Comparison of ENCODE assay signal across 24 cellular contexts in the genomic region with DNA sequence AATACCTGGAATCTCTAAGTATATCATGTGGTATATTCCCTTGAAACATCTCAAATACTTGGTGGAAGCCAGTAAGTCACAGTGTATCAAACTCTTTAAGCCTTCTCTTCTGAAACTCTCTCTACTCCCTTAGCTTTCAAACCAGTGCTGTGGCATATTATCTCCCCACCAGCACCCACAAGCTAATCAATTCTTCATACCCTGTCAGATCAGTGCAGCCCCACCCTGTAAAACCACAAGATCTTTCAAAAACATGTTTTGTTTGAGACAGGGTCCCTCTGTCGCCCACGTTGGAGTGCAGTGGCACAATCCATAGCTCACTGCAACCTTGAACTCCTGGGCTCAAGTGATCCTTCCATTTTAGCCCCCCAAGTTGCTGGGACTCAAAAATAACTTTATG.
DNase-seq lines count a peak whose midpoint lies in the region; ATAC-seq and TF ChIP-seq lines count a peak whose summit lies in the region.
"Had no signal": no experiment of that assay in that cellular context is flagged by ENCODE, and none has a peak within 500 bp of the region (broad histone marks: within the 10 kb centered on the region; RNA-seq: fewer than 3 reads in every experiment).

No MANE protein-coding gene starts in this region.

- peaks cover 33% of the 10 kb centered on the region for H3K36me3 Mint-ChIP-seq in CD4-positive, CD25-positive, alpha-beta regulatory T cell
- H3K36me3 Mint-ChIP-seq in T-helper 2 cell treated with Interferon-gamma antibody and Interleukin-4, amounts not matched to agents 5 μg/mL and 100 μg/mL, for 36 hours (ENCODE audit: low read depth) = peaks cover 24% of the 10 kb centered on the region
- peaks cover 23% of the 10 kb centered on the region for H3K36me3 Mint-ChIP-seq in activated CD8-positive, alpha-beta T cell treated with anti-CD3 and anti-CD28 coated beads, Interleukin-2, amount 10 ng/mL, durations not matched to agents 7 days and 5 days (ENCODE audit: low read depth)
- peaks cover 57% of the 10 kb centered on the region for H3K36me3 Mint-ChIP-seq in CD4-positive, alpha-beta T cell (ENCODE audit: low read depth)

- peak overlapping the region; percentile 28 for H3K27ac ChIP-seq in CD4-positive, CD25-positive, alpha-beta regulatory T cell (ENCODE audit: insufficient read depth, low read length, poor library complexity, severe bottlenecking)
- H3K27ac ChIP-seq in parathyroid adenoma (no peak overlapping the region), foreskin keratinocyte (no peak overlapping the region)
- no peak overlapping the region for H3K27ac ChIP-seq in CD4-positive, alpha-beta T cell (ENCODE audit: low read depth, low read length)
- H3K27ac ChIP-seq: BLaER1, HL-60, RWPE1 had no signal

- no peaks in the 10 kb centered on the region for H3K27me3 Mint-ChIP-seq in CD4-positive, CD25-positive, alpha-beta regulatory T cell
- no peaks in the 10 kb centered on the region for H3K27me3 Mint-ChIP-seq in T-helper 2 cell treated with Interferon-gamma antibody and Interleukin-4, amounts not matched to agents 5 μg/mL and 100 μg/mL, for 36 hours (ENCODE audit: low read depth)
- no peaks in the 10 kb centered on the region for H3K27me3 Mint-ChIP-seq in activated CD8-positive, alpha-beta T cell treated with anti-CD3 and anti-CD28 coated beads, Interleukin-2, amount 10 ng/mL, durations not matched to agents 7 days and 5 days (ENCODE audit: low read depth)
- no peaks in the 10 kb centered on the region for H3K27me3 Mint-ChIP-seq in CD4-positive, alpha-beta T cell
- H3K27me3 Mint-ChIP-seq: CD8-positive, alpha-beta memory T cell; IgD-negative memory B cell had no signal

- intact Hi-C loops in CD4-positive, alpha-beta T cell (cut with DNase I, micrococcal nuclease) = no loop called here

- H3K4me3 Mint-ChIP-seq in CD4-positive, CD25-positive, alpha-beta regulatory T cell = peak overlapping the region; percentile 12 to 52 (median 37)
- H3K4me3 Mint-ChIP-seq in T-helper 2 cell treated with Interferon-gamma antibody and Interleukin-4, amounts not matched to agents 5 μg/mL and 100 μg/mL, for 36 hours = no peak overlapping the region
- no peak overlapping the region for H3K4me3 Mint-ChIP-seq in activated CD8-positive, alpha-beta T cell treated with anti-CD3 and anti-CD28 coated beads, Interleukin-2, amount 10 ng/mL, durations not matched to agents 7 days and 5 days
- H3K4me3 Mint-ChIP-seq in CD4-positive, alpha-beta T cell = no peak overlapping the region
- H3K4me3 Mint-ChIP-seq: CD8-positive, alpha-beta memory T cell; IgD-negative memory B cell had no signal

- H3K79me2 ChIP-seq in parathyroid adenoma = no peaks in the 10 kb centered on the region

- H3K9me3 ChIP-seq in CD4-positive, CD25-positive, alpha-beta regulatory T cell (ENCODE audit: control insufficient read depth in 2 of 2, low read length in 2 of 2) = no peaks in the 10 kb centered on the region
- no peaks in the 10 kb centered on the region for H3K9me3 ChIP-seq in parathyroid adenoma (ENCODE audit: control insufficient read depth, low read length)
- no peaks in the 10 kb centered on the region for H3K9me3 ChIP-seq in CD4-positive, alpha-beta T cell (ENCODE audit: control insufficient read depth, low read length)
- H3K9me3 ChIP-seq: BLaER1 had no signal

- peak in 1 of 2 donors; percentile 46 for ATAC-seq in CD4-positive, CD25-positive, alpha-beta regulatory T cell (ENCODE audit: low read depth in 2 of 2)
- no peak for ATAC-seq in activated CD8-positive, alpha-beta T cell treated with anti-CD3 and anti-CD28 coated beads, Interleukin-2, amount 10 ng/mL, durations not matched to agents 7 days and 5 days
- ATAC-seq in CD4-positive, alpha-beta T cell (ENCODE audit: poor library complexity) = no peak
- no peak for ATAC-seq in foreskin keratinocyte
- ATAC-seq: HCT116, Panc1 had no signal

- DNase-seq in CD4-positive, CD25-positive, alpha-beta regulatory T cell = peak in 2 of 3 donors; percentile 5 to 81
- no peak for DNase-seq in T-helper 2 cell treated with Interferon-gamma antibody and Interleukin-4, amounts not matched to agents 5 μg/mL and 100 μg/mL, for 36 hours (ENCODE audit: low spot score)
- no peak for DNase-seq in activated CD8-positive, alpha-beta T cell treated with anti-CD3 and anti-CD28 coated beads, Interleukin-2, amount 10 ng/mL, durations not matched to agents 7 days and 5 days
- DNase-seq in CD4-positive, alpha-beta T cell = no peak
- DNase-seq in foreskin keratinocyte (no peak), DMS153 treated with DMSO at 0.1 percent for 48 hours (lab: John Stamatoyannopoulos, UW; ENCODE audit: unreplicated experiment) (no peak)
- DNase-seq: Calu3; CD8-positive, alpha-beta memory T cell; DMS153; NCI-H1048; NCI-H1417; NCI-H1694; NCI-H2029 treated with DMSO at 0.1 percent for 48 hours; NCI-H446 treated with DMSO at 0.1 percent for 48 hours; NCI-H526; NK-92 treated with Interleukin-12 subunit alpha and Interleukin-12 subunit beta, amount 100 ng/mL, for 24 hours; SHP77 had no signal

- H3K9me3 Mint-ChIP-seq in CD4-positive, CD25-positive, alpha-beta regulatory T cell = peaks cover 0 to 2% (median 0%) of the 10 kb centered on the region in 7 donors
- H3K9me3 Mint-ChIP-seq in T-helper 2 cell treated with Interferon-gamma antibody and Interleukin-4, amounts not matched to agents 5 μg/mL and 100 μg/mL, for 36 hours = no peaks in the 10 kb centered on the region
- no peaks in the 10 kb centered on the region for H3K9me3 Mint-ChIP-seq in activated CD8-positive, alpha-beta T cell treated with anti-CD3 and anti-CD28 coated beads, Interleukin-2, amount 10 ng/mL, durations not matched to agents 7 days and 5 days (ENCODE audit: insufficient read depth)
- H3K9me3 Mint-ChIP-seq in CD4-positive, alpha-beta T cell = no peaks in the 10 kb centered on the region
- H3K9me3 Mint-ChIP-seq: CD8-positive, alpha-beta memory T cell; IgD-negative memory B cell had no signal

- H3K9ac ChIP-seq in parathyroid adenoma = no peak overlapping the region
- H3K9ac ChIP-seq: BLaER1 had no signal

- H3K27ac Mint-ChIP-seq in CD4-positive, CD25-positive, alpha-beta regulatory T cell = peak overlapping the region; percentile 69 to 81 (median 80)
- H3K27ac Mint-ChIP-seq in T-helper 2 cell treated with Interferon-gamma antibody and Interleukin-4, amounts not matched to agents 5 μg/mL and 100 μg/mL, for 36 hours = peak overlapping the region; percentile 57
- peak overlapping the region; percentile 32 for H3K27ac Mint-ChIP-seq in activated CD8-positive, alpha-beta T cell treated with anti-CD3 and anti-CD28 coated beads, Interleukin-2, amount 10 ng/mL, durations not matched to agents 7 days and 5 days
- H3K27ac Mint-ChIP-seq in CD4-positive, alpha-beta T cell = no peak overlapping the region
- H3K27ac Mint-ChIP-seq: IgD-negative memory B cell had no signal

- H3K36me3 ChIP-seq in CD4-positive, CD25-positive, alpha-beta regulatory T cell (ENCODE audit: control insufficient read depth, insufficient read depth, low read length) = peaks cover 6% of the 10 kb centered on the region
- no peaks in the 10 kb centered on the region for H3K36me3 ChIP-seq in parathyroid adenoma (ENCODE audit: control insufficient read depth, insufficient read depth, low read length)

- H3K4me1 ChIP-seq in CD4-positive, CD25-positive, alpha-beta regulatory T cell (ENCODE audit: control insufficient read depth, insufficient read depth, low read length, poor library complexity, severe bottlenecking) = peaks cover 25% of the 10 kb centered on the region
- H3K4me1 ChIP-seq in parathyroid adenoma (peaks cover 14% of the 10 kb centered on the region), foreskin keratinocyte (no peaks in the 10 kb centered on the region)
- H3K4me1 ChIP-seq: BLaER1 had no signal

- peak overlapping the region; percentile 34 for H3K4me3 ChIP-seq in CD4-positive, CD25-positive, alpha-beta regulatory T cell (ENCODE audit: low read depth, low read length)
- no peak overlapping the region for H3K4me3 ChIP-seq in parathyroid adenoma (ENCODE audit: low read depth, low read length)
- H3K4me3 ChIP-seq: BLaER1 had no signal

- peak overlapping the region; percentile 1 for H3K4me2 ChIP-seq in parathyroid adenoma (ENCODE audit: low read length)
- H3K4me2 ChIP-seq: BLaER1 had no signal

- POLR2A ChIA-PET in activated CD8-positive, alpha-beta T cell treated with anti-CD3 and anti-CD28 coated beads, Interleukin-2, amount 10 ng/mL, durations not matched to agents 7 days and 5 days (lab: Charles Lee) = no interaction called here
- POLR2A ChIA-PET in CD4-positive, alpha-beta T cell (lab: Charles Lee) = no interaction called here

- TF ChIP-seq CTCF in parathyroid adenoma (IDR thresholded peaks at IDR 0.05) = no peak
- no peak for TF ChIP-seq CTCF in CD4-positive, alpha-beta T cell (IDR thresholded peaks at IDR 0.05)
- no peak for TF ChIP-seq CTCF in foreskin keratinocyte (conservative IDR thresholded peaks at IDR 0.05)

- H3K27me3 ChIP-seq in CD4-positive, CD25-positive, alpha-beta regulatory T cell (ENCODE audit: control insufficient read depth, insufficient read depth, low read length) = no peaks in the 10 kb centered on the region
- H3K27me3 ChIP-seq in parathyroid adenoma (ENCODE audit: control insufficient read depth, insufficient read depth, low read length) (no peaks in the 10 kb centered on the region), foreskin keratinocyte (no peaks in the 10 kb centered on the region)
- H3K27me3 ChIP-seq in CD4-positive, alpha-beta T cell (ENCODE audit: control insufficient read depth, insufficient read depth, low read length) = no peaks in the 10 kb centered on the region
- H3K27me3 ChIP-seq: BLaER1 had no signal

- H2AFZ ChIP-seq in parathyroid adenoma = no peak overlapping the region

- CTCF ChIA-PET in activated CD8-positive, alpha-beta T cell treated with anti-CD3 and anti-CD28 coated beads, Interleukin-2, amount 10 ng/mL, durations not matched to agents 7 days and 5 days (lab: Charles Lee) = interaction anchor here (1.0 to 1.2 kb wide), 2 partner anchors 56 to 89 kb away, joined by 3 read pairs; no protein-coding TSS in a partner anchor
- CTCF ChIA-PET in CD4-positive, alpha-beta T cell (lab: Charles Lee) = interaction anchor here (1.8 kb wide), 1 partner anchor 16 kb away, joined by 3 read pairs; no protein-coding TSS in a partner anchor

- H3K4me1 Mint-ChIP-seq in CD4-positive, CD25-positive, alpha-beta regulatory T cell = peaks cover 11 to 38% (median 31%) of the 10 kb centered on the region in 4 donors
- peaks cover 14% of the 10 kb centered on the region for H3K4me1 Mint-ChIP-seq in T-helper 2 cell treated with Interferon-gamma antibody and Interleukin-4, amounts not matched to agents 5 μg/mL and 100 μg/mL, for 36 hours (ENCODE audit: low read depth)
- H3K4me1 Mint-ChIP-seq in activated CD8-positive, alpha-beta T cell treated with anti-CD3 and anti-CD28 coated beads, Interleukin-2, amount 10 ng/mL, durations not matched to agents 7 days and 5 days (ENCODE audit: low read depth) = peaks cover 3% of the 10 kb centered on the region
- H3K4me1 Mint-ChIP-seq in CD4-positive, alpha-beta T cell (ENCODE audit: low read depth) = peaks cover 5% of the 10 kb centered on the region

Comparison
In these comparisons a context has a peak if more than half of its experiments do, and no peak if none do; other contexts are left out.
1. DNase-seq: peak in CD4-positive, CD25-positive, alpha-beta regulatory T cell (2 of 3); none in T-helper 2 cell treated with Interferon-gamma antibody and Interleukin-4, amounts not matched to agents 5 μg/mL and 100 μg/mL, for 36 hours (single experiment), activated CD8-positive, alpha-beta T cell treated with anti-CD3 and anti-CD28 coated beads, Interleukin-2, amount 10 ng/mL, durations not matched to agents 7 days and 5 days (single experiment), CD4-positive, alpha-beta T cell (0 of 10), foreskin keratinocyte (0 of 2) and DMS153 treated with DMSO at 0.1 percent for 48 hours (single experiment).
2. H3K4me3 Mint-ChIP-seq: peak in CD4-positive, CD25-positive, alpha-beta regulatory T cell (4 of 4); none in T-helper 2 cell treated with Interferon-gamma antibody and Interleukin-4, amounts not matched to agents 5 μg/mL and 100 μg/mL, for 36 hours (single experiment), activated CD8-positive, alpha-beta T cell treated with anti-CD3 and anti-CD28 coated beads, Interleukin-2, amount 10 ng/mL, durations not matched to agents 7 days and 5 days (single experiment) and CD4-positive, alpha-beta T cell (single experiment).